Comparison of ENCODE assay signal across 10 cellular contexts in the genomic region with DNA sequence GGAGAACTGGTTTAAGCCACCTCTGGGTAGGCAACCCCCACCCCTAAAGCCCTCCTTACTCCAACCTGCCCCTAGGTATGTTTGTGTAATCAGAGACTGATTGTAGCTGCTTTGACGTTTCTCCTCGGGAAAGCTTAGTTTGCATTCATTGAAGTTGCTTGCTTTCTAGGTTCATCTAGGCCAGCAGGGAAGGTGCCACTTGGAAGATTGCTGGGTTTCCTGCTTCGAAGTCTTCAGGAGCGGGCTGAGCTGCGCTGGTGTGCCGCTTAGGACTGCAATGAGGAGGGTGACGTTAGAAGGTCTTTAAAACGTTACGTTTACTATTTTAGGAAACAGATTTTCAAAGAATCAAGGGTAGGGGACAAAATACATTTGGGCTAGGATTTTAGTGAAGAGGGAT.
A peak's percentile ranks its signal among the peaks of the same experiment; 100 is the strongest.
DNase-seq lines count a peak whose midpoint lies in the region; ATAC-seq, FAIRE-seq and TF ChIP-seq lines count a peak whose summit lies in the region.
"Had no signal": no experiment of that assay in that cellular context is flagged by ENCODE, and none has a peak within 500 bp of the region (broad histone marks: within the 10 kb centered on the region; RNA-seq: fewer than 3 reads in every experiment).

No MANE protein-coding gene starts in this region.

- TF ChIP-seq CTCF in AG10803 (conservative IDR thresholded peaks at IDR 0.05; ENCODE audit: low read length) (no peak), H9 (conservative IDR thresholded peaks at IDR 0.05) (no peak), astrocyte (IDR thresholded peaks at IDR 0.05; ENCODE audit: insufficient read depth, low read depth, low read length) (no peak), GM13976 (IDR thresholded peaks at IDR 0.05; ENCODE audit: borderline replicate concordance, control extremely low read depth, extremely low read depth, insufficient read depth, missing control alignments) (no peak)

- H3K9me3 ChIP-seq in H9 (ENCODE audit: control insufficient read depth, low read depth, low read length) (no peaks in the 10 kb centered on the region), astrocyte (ENCODE audit: insufficient read depth, low read depth, low read length) (no peaks in the 10 kb centered on the region), mesodermal cell (ENCODE audit: control insufficient read depth, low read length) (no peaks in the 10 kb centered on the region), neuronal stem cell (replicated peaks in 1 of 2; ENCODE audit: control insufficient read depth in 2 of 2, insufficient read depth in 1 of 2, low read depth in 1 of 2, low read length in 2 of 2) (peaks cover 0 to 12% of the 10 kb centered on the region in 2 donors)

- H2AK5ac ChIP-seq in H9 (ENCODE audit: insufficient read length, low read length) (no peak overlapping the region), neuronal stem cell (ENCODE audit: low read depth, low read length) (no peak overlapping the region)

- H3K56ac ChIP-seq in H9 (ENCODE audit: insufficient read length, low read depth, low read length): no peak overlapping the region

- H4K5ac ChIP-seq in H9 (ENCODE audit: insufficient read length, low read depth, low read length): no peak overlapping the region

- peak; percentile 31 for DNase-seq in AG10803 (ENCODE audit: low read depth)
- DNase-seq in H9: peak; percentile 50
- no peak for DNase-seq in astrocyte (ENCODE audit: low read depth)
- DNase-seq in GM13976 (ENCODE audit: low spot score): no peak
- DNase-seq in neuronal stem cell (ENCODE audit: low spot score): no peak
- DNase-seq: SW 1271 had no signal

- H3K4ac ChIP-seq in H9 (ENCODE audit: low read depth, low read length) (no peak overlapping the region), neuronal stem cell (ENCODE audit: low read length) (no peak overlapping the region)

- H3K79me2 ChIP-seq in H9 (ENCODE audit: insufficient read depth, low read length) (no peaks in the 10 kb centered on the region), astrocyte (ENCODE audit: insufficient read depth, low read length) (no peaks in the 10 kb centered on the region)

- H3K27ac Mint-ChIP-seq in H9 (0 out of 7 replicates have a peak overlapping the region, but pooled peaks of 1 of the 3 experiments have one; percentile 29), astrocyte (ENCODE audit: unreplicated experiment) (no peak overlapping the region)

- H3K36me3 Mint-ChIP-seq in H9 (ENCODE audit: insufficient read depth in 1 of 3, low read depth in 3 of 3) (no peaks in the 10 kb centered on the region), astrocyte (ENCODE audit: low read depth, unreplicated experiment) (no peaks in the 10 kb centered on the region)

- no peaks in the 10 kb centered on the region for H3K79me1 ChIP-seq in H9 (ENCODE audit: insufficient read depth, low read depth, low read length, poor library complexity, severe bottlenecking)
- no peaks in the 10 kb centered on the region for H3K79me1 ChIP-seq in neuronal stem cell (ENCODE audit: low read depth, low read length)

- H4K8ac ChIP-seq in H9 (replicated peaks; ENCODE audit: insufficient read length, low read depth, low read length) (no peak overlapping the region), neuronal stem cell (ENCODE audit: low read depth, low read length) (no peak overlapping the region)

- peak overlapping the region; percentile 78 to 89 for H3K4me3 Mint-ChIP-seq in H9
- H3K4me3 Mint-ChIP-seq in astrocyte (ENCODE audit: unreplicated experiment): peak overlapping the region; percentile 87

- H2AFZ ChIP-seq in H9 (ENCODE audit: low read length) (no peak overlapping the region), astrocyte (ENCODE audit: low read depth, low read length) (peak overlapping the region; percentile 94), neuronal stem cell (ENCODE audit: low read length) (no peak overlapping the region)

- ATAC-seq in GM18505 (IDR thresholded peaks at IDR 0.05; ENCODE audit: unreplicated experiment) (no peak), HG03460 (IDR thresholded peaks at IDR 0.05; ENCODE audit: unreplicated experiment) (no peak)

- peaks cover 96% of the 10 kb centered on the region for H3K27me3 Mint-ChIP-seq in H9 (ENCODE audit: low read depth)
- peaks cover 59% of the 10 kb centered on the region for H3K27me3 Mint-ChIP-seq in astrocyte (ENCODE audit: low read depth, unreplicated experiment)

- no peak for FAIRE-seq in astrocyte (lab: Jason Lieb, UNC)

- H3K27me3 ChIP-seq in H9 (ENCODE audit: insufficient read depth, low read length): peaks cover 64% of the 10 kb centered on the region
- H3K27me3 ChIP-seq in astrocyte (ENCODE audit: insufficient read depth, low read length): peaks cover 15% of the 10 kb centered on the region
- H3K27me3 ChIP-seq in neuronal stem cell (ENCODE audit: control insufficient read depth in 3 of 3, insufficient read depth in 3 of 3, low read depth in 1 of 3, low read length in 3 of 3): peaks cover 14 to 94% (median 60%) of the 10 kb centered on the region in 3 experiments

- H3K9ac ChIP-seq in H9 (ENCODE audit: extremely low read depth, insufficient read length, low read length) (no peak overlapping the region), astrocyte (ENCODE audit: low read length) (peak overlapping the region; percentile 86), neuronal stem cell (ENCODE audit: low read depth, low read length, poor library complexity) (no peak overlapping the region)

- H2BK15ac ChIP-seq in H9 (ENCODE audit: low read depth, low read length) (no peak overlapping the region), neuronal stem cell (ENCODE audit: low read length) (no peak overlapping the region)

- H3T11ph ChIP-seq in H9 (ENCODE audit: low read length): no peak overlapping the region

- no peak overlapping the region for H2BK20ac ChIP-seq in H9 (ENCODE audit: low read depth, low read length, poor library complexity, severe bottlenecking)

- no peak overlapping the region for H4K91ac ChIP-seq in H9 (ENCODE audit: insufficient read length, low read depth, low read length)
- no peak overlapping the region for H4K91ac ChIP-seq in neuronal stem cell (ENCODE audit: low read depth, low read length, poor library complexity)

- H3K4me3 ChIP-seq in AG10803 (ENCODE audit: low read length) (peak overlapping the region; percentile 82), astrocyte (ENCODE audit: insufficient read depth, low read depth, low read length) (peak overlapping the region; percentile 86), mesodermal cell (ENCODE audit: extremely low read depth, insufficient read depth, low read length, poor library complexity, severe bottlenecking) (peak overlapping the region; percentile 46), neuronal stem cell (ENCODE audit: low read length in 2 of 2) (no peak overlapping the region)

- H3K27ac ChIP-seq in H9 (ENCODE audit: insufficient read length, low read depth, low read length) (no peak overlapping the region), astrocyte (ENCODE audit: low read depth, low read length) (no peak overlapping the region), mesodermal cell (ENCODE audit: low read depth, low read length, severe bottlenecking) (no peak overlapping the region), neuronal stem cell (replicated peaks; ENCODE audit: low read length) (no peak overlapping the region)
- H3K27ac ChIP-seq: cardiac muscle cell had no signal

- peaks cover 32 to 38% of the 10 kb centered on the region in 2 experiments for H3K4me1 Mint-ChIP-seq in H9
- peaks cover 5% of the 10 kb centered on the region for H3K4me1 Mint-ChIP-seq in astrocyte (ENCODE audit: low read depth, unreplicated experiment)

- peaks cover 28% of the 10 kb centered on the region for H3K23me2 ChIP-seq in H9 (ENCODE audit: insufficient read length, low read depth, low read length, poor library complexity, severe bottlenecking)

- H3K4me2 ChIP-seq in H9 (ENCODE audit: insufficient read depth, insufficient read length, low read length) (peak overlapping the region; percentile 87), astrocyte (ENCODE audit: low read length) (peak overlapping the region; percentile 98), neuronal stem cell (ENCODE audit: insufficient read depth, low read length, poor library complexity, severe bottlenecking) (no peak overlapping the region)

- H2BK120ac ChIP-seq in H9 (ENCODE audit: low read depth, low read length, poor library complexity, severe bottlenecking) (no peak overlapping the region), neuronal stem cell (ENCODE audit: low read depth, low read length) (no peak overlapping the region)

- H2BK12ac ChIP-seq in H9 (ENCODE audit: insufficient read length, low read depth, low read length): no peak overlapping the region
- no peak overlapping the region for H2BK12ac ChIP-seq in neuronal stem cell (ENCODE audit: low read length)

- in situ Hi-C loops in GM13976 (cut with MboI; ENCODE audit: low sequenced_read_pairs, unreplicated experiment): no loop called here

- WGBS in H9 (ENCODE audit: extremely low coverage, insufficient read length, low lambda C conversion rate): no CpG with 5 or more reads among the region's 9 CpGs
- 4 to 5% methylated on average over 9 of the region's 9 CpGs for WGBS in mesodermal cell (ENCODE audit: insufficient coverage in 2 of 2), 2 experiments
- WGBS in neuronal stem cell (ENCODE audit: extremely low coverage in 2 of 2, insufficient read length in 2 of 2, insufficient replicate concordance in 1 of 2), 2 donors: no CpG with 5 or more reads among the region's 9 CpGs

- no peak for TF ChIP-seq POLR2A in GM18505 (IDR thresholded peaks at IDR 0.05; ENCODE audit: borderline replicate concordance, extremely low read depth, insufficient read depth, insufficient read length)

- H3K18ac ChIP-seq in H9 (ENCODE audit: insufficient read length, low read depth, low read length) (no peak overlapping the region), neuronal stem cell (ENCODE audit: low read length) (no peak overlapping the region)

- H3K23ac ChIP-seq in H9 (ENCODE audit: insufficient read length, low read depth, low read length) (no peak overlapping the region), neuronal stem cell (ENCODE audit: low read depth, low read length, poor library complexity) (no peak overlapping the region)

- H3K36me3 ChIP-seq in astrocyte (ENCODE audit: insufficient read depth, low read length) (no peaks in the 10 kb centered on the region), mesodermal cell (ENCODE audit: control insufficient read depth, insufficient read depth, low read length) (no peaks in the 10 kb centered on the region), neuronal stem cell (replicated peaks in 1 of 2; ENCODE audit: control insufficient read depth in 2 of 2, insufficient read depth in 2 of 2, low read length in 2 of 2) (no peaks in the 10 kb centered on the region)
- H3K36me3 ChIP-seq: cardiac muscle cell had no signal

- H3K9me3 Mint-ChIP-seq in H9 (peaks cover 4% of the 10 kb centered on the region in 2 experiments; a peak in 2 of 5 replicates), astrocyte (ENCODE audit: unreplicated experiment) (no peaks in the 10 kb centered on the region)

- no peak overlapping the region for H3K14ac ChIP-seq in H9 (ENCODE audit: insufficient read depth, low read length)
- no peak overlapping the region for H3K14ac ChIP-seq in neuronal stem cell (ENCODE audit: low read length)

- H4K20me1 ChIP-seq in H9 (ENCODE audit: control insufficient read depth, insufficient read depth, insufficient read length) (peaks cover 2% of the 10 kb centered on the region), astrocyte (ENCODE audit: insufficient read depth, low read length) (no peaks in the 10 kb centered on the region)

- H3K4me1 ChIP-seq in H9 (ENCODE audit: insufficient read depth, low read length): peaks cover 4% of the 10 kb centered on the region; the same call in 1 of the 2 replicates
- peaks cover 25% of the 10 kb centered on the region for H3K4me1 ChIP-seq in astrocyte (ENCODE audit: insufficient read depth, low read length)
- H3K4me1 ChIP-seq in mesodermal cell (ENCODE audit: control insufficient read depth, insufficient read depth, low read length, poor library complexity, severe bottlenecking): no peaks in the 10 kb centered on the region
- H3K4me1 ChIP-seq in neuronal stem cell (ENCODE audit: control insufficient read depth in 2 of 2, insufficient read depth in 1 of 2, low read depth in 1 of 2, low read length in 2 of 2): peaks cover 0 to 10% of the 10 kb centered on the region in 2 donors

- H2BK5ac ChIP-seq in H9 (ENCODE audit: insufficient read length, low read length) (no peak overlapping the region), neuronal stem cell (ENCODE audit: low read length) (no peak overlapping the region)

Comparison
In these comparisons a context has a peak if more than half of its experiments do, and no peak if none do; other contexts are left out.
1. DNase-seq: peak in AG10803 (single experiment) and H9 (single experiment); none in astrocyte (single experiment), GM13976 (single experiment) and neuronal stem cell (single experiment).
2. H3K4me3 ChIP-seq: peak in AG10803 (single experiment), astrocyte (single experiment) and mesodermal cell (single experiment); none in neuronal stem cell (0 of 2).